Comparison of ENCODE assay signal across 7 cellular contexts in the genomic region with DNA sequence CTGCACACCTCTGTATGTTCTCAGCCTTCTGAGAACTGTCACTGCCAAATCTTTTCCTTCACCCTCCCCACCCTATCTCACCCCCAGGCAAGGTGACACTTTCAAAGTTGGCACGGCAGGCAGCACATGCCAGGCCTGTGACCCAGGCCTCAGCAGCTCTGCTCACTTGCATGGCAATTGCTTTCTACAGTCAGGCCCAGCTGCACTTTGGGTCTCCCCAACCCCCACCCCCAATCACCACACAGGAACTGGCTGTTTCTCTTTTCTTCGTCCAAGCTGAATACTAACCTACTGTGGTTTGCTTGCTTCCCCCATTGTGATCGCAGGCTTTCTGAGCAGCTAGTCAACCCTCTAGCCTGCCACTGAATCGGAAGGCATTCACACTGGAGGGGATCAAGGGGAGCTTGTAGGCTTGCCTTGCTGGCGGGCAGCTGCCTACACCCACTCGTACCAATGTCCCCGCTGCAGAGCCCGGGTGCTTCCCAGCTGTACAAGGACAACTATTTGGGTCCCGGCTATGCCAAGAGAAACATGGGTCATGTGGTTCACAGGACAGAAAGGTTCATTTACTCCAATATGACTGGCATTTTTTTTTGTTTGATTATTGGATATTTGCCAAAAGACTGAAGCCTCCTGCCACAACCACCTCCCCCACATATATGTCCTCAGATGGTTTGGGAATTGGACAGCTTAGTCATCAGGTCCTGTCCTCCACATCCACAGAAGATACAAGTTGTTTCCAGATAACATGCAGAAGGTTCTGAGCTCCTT. TPM values are rescaled to one million over a fixed set of nuclear protein-coding genes. Genes with fewer than 3 reads are reported as not detected.
DNase-seq lines count a peak whose midpoint lies in the region; ATAC-seq and TF ChIP-seq lines count a peak whose summit lies in the region.

No MANE protein-coding gene starts in this region.

- H3K9me3 ChIP-seq in Peyer's patch (no peaks in the 10 kb centered on the region), upper lobe of right lung (no peaks in the 10 kb centered on the region), tibial nerve (no peaks in the 10 kb centered on the region)

- 27 to 54% methylated on average over 9 of the region's 9 CpGs for WGBS in tibial nerve, 2 donors

- TF ChIP-seq EP300 in tibial nerve (IDR thresholded peaks at IDR 0.05): no peak

- DNase-seq in Peyer's patch (peak in 2 of 3 donors; percentile 62 to 75), hepatic stellate cell (ENCODE audit: low spot score) (peak; percentile 36), upper lobe of right lung (no peak), coronary artery (ENCODE audit: low spot score) (no peak), tibial nerve (ENCODE audit: low spot score in 2 of 2) (no peak)

- H3K36me3 ChIP-seq in Peyer's patch (no peaks in the 10 kb centered on the region), upper lobe of right lung (no peaks in the 10 kb centered on the region), tibial nerve (peaks cover 0 to 6% (median 0%) of the 10 kb centered on the region in 3 donors)

- no peak overlapping the region for H3K4me3 ChIP-seq in Peyer's patch
- no peak overlapping the region for H3K4me3 ChIP-seq in upper lobe of right lung
- no peak overlapping the region for H3K4me3 ChIP-seq in coronary artery
- H3K4me3 ChIP-seq in tibial nerve: no peak overlapping the region

- no peaks in the 10 kb centered on the region for H3K4me1 ChIP-seq in Peyer's patch
- H3K4me1 ChIP-seq in upper lobe of right lung: no peaks in the 10 kb centered on the region
- peaks cover 0 to 6% (median 0%) of the 10 kb centered on the region in 4 donors for H3K4me1 ChIP-seq in tibial nerve

- intact Hi-C loops in upper lobe of right lung (cut with DNase I): no loop called here

- TF ChIP-seq POLR2A in Peyer's patch (IDR thresholded peaks at IDR 0.05): no peak
- no peak for TF ChIP-seq POLR2A in tibial nerve (IDR thresholded peaks at IDR 0.05)

- peak; percentile 82 for ATAC-seq in GM18858 (IDR thresholded peaks at IDR 0.05; ENCODE audit: unreplicated experiment)
- peak; percentile 92 for ATAC-seq in HG02623 (IDR thresholded peaks at IDR 0.05; ENCODE audit: unreplicated experiment)
- ATAC-seq in upper lobe of right lung: no peak

- peak overlapping the region in 1 of 4 donors; percentile 59 for H3K27ac ChIP-seq in Peyer's patch
- no peak overlapping the region for H3K27ac ChIP-seq in upper lobe of right lung
- H3K27ac ChIP-seq in coronary artery: peak overlapping the region in 1 of 2 donors; percentile 29
- peak overlapping the region in 1 of 4 donors; percentile 20 for H3K27ac ChIP-seq in tibial nerve

- H3K27me3 ChIP-seq in Peyer's patch (no peaks in the 10 kb centered on the region), upper lobe of right lung (no peaks in the 10 kb centered on the region), tibial nerve (no peaks in the 10 kb centered on the region)

- no peak for TF ChIP-seq CTCF in Peyer's patch (IDR thresholded peaks at IDR 0.05)
- TF ChIP-seq CTCF in upper lobe of right lung (IDR thresholded peaks at IDR 0.05): no peak
- TF ChIP-seq CTCF in coronary artery (IDR thresholded peaks at IDR 0.05): no peak
- no peak for TF ChIP-seq CTCF in tibial nerve (IDR thresholded peaks at IDR 0.05)

RNA-seq across cellular contexts. Expression of a gene that starts 28.1 kb away (rescaled TPM):
- total RNA-seq in Peyer's patch: 10 to 100 TPM; 23.1 to 31.1 (median 27.6) TPM
- total RNA-seq in upper lobe of right lung: 13.5 TPM
- total RNA-seq in tibial nerve: 10 to 100 TPM; 37.8 to 46.8 (median 45.5) TPM

RNA-seq across cellular contexts. Expression of a gene that starts 41.0 kb away (rescaled TPM):
- total RNA-seq in Peyer's patch: 1,000 to 10,000 TPM in 1 of 4 donors, 100 to 1,000 TPM in 3; 366 to 1,287 (median 800) TPM
- total RNA-seq in upper lobe of right lung: 323 TPM
- total RNA-seq in tibial nerve: 100 to 1,000 TPM in 2 of 4 donors, 10 to 100 TPM in 2; 79.3 to 176 (median 93.3) TPM

Comparison
In these comparisons a context has a peak if more than half of its experiments do, and no peak if none do; other contexts are left out.
1. DNase-seq: peak in Peyer's patch (2 of 3) and hepatic stellate cell (single experiment); none in upper lobe of right lung (single experiment), coronary artery (single experiment) and tibial nerve (0 of 2).